ENCODE assay signal across 3 cellular contexts in the genomic region with DNA sequence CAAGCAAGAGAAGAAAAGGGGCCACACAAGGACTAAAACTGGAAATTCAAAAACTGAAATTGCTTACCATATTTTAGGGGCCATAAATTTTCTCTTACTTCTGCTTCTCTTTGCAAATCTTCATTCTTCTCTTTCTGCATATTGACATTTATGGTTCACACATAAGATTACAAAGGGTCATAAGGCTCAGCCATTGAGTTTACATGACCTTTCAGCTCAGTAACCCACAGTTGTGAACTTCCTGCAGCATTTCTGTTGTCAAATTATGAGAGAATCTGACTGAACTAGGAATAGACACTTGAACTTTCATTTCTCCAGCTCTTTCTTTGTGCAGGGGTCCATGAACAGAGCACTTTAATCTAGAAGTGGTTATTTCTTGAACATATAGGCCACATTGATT.
"Had no signal": no experiment of that assay in that cellular context is flagged by ENCODE, and none has a peak within 500 bp of the region (broad histone marks: within the 10 kb centered on the region; RNA-seq: fewer than 3 reads in every experiment).

No MANE protein-coding gene starts in this region.

- DNase-seq: GDM1, GF-D8 had no signal

- ATAC-seq: GM12878 had no signal
